ENCODE assay signal across 22 cellular contexts in genomic region chr17:7192271-7192937, GRCh38. TPM values are rescaled to one million over a fixed set of nuclear protein-coding genes. Genes with fewer than 3 reads are reported as not detected.
DNase-seq lines count a peak whose midpoint lies in the region; ATAC-seq and TF ChIP-seq lines count a peak whose summit lies in the region.
"Had no signal": no experiment of that assay in that cellular context is flagged by ENCODE, and none has a peak within 500 bp of the region (broad histone marks: within the 10 kb centered on the region; RNA-seq: fewer than 3 reads in every experiment).

No MANE protein-coding gene starts in this region.

- H3K36me3 ChIP-seq in OCI-LY3 (replicated peaks; ENCODE audit: low read depth, low read length) (no peaks in the 10 kb centered on the region), neuronal stem cell (replicated peaks in 1 of 2; ENCODE audit: control insufficient read depth in 2 of 2, insufficient read depth in 2 of 2, low read length in 2 of 2) (peaks cover 55 to 92% of the 10 kb centered on the region in 2 donors)

- DNase-seq in activated naive CD4-positive, alpha-beta T cell treated with anti-CD3 and anti-CD28 coated beads, Interleukin-2, amount 50 U/mL, for 72 hours (ENCODE audit: low spot score in 2 of 2), result no peak
- DNase-seq in activated naive CD4-positive, alpha-beta T cell treated with anti-CD3 and anti-CD28 coated beads, Interleukin-2, amount 50 U/mL, for 16 hours, result no peak
- DNase-seq in chondrocyte (ENCODE audit: low spot score), result peak; percentile 76
- DNase-seq in neuronal stem cell (ENCODE audit: low spot score), result no peak
- no peak for DNase-seq in posterior cingulate gyrus
- DNase-seq: 8988T; activated T-cell treated with anti-CD3 and anti-CD28 coated beads, Interleukin-2, amount 50 U/mL, for 24 hours; CD8-positive, alpha-beta T cell; DMS53; GF-D8; heart right ventricle; mammary epithelial cell; NCI-H1105 treated with DMSO at 0.1 percent for 48 hours; upper lobe of left lung had no signal

- ATAC-seq in activated naive CD4-positive, alpha-beta T cell treated with anti-CD3 and anti-CD28 coated beads, Interleukin-2, amount 50 U/mL, for 72 hours, result no peak
- no peak for ATAC-seq in GM21529 (IDR thresholded peaks at IDR 0.05; ENCODE audit: unreplicated experiment)
- ATAC-seq in GM18498 (IDR thresholded peaks at IDR 0.05; ENCODE audit: unreplicated experiment), result no peak

- H3K36me3 Mint-ChIP-seq in activated naive CD4-positive, alpha-beta T cell treated with anti-CD3 and anti-CD28 coated beads, Interleukin-2, amount 50 U/mL, for 72 hours, result no peaks in the 10 kb centered on the region
- peaks cover 32% of the 10 kb centered on the region for H3K36me3 Mint-ChIP-seq in chondrocyte (ENCODE audit: low read depth)

- H3K14ac ChIP-seq in neuronal stem cell (ENCODE audit: low read length), result no peak overlapping the region

- H3K23ac ChIP-seq in neuronal stem cell (ENCODE audit: low read depth, low read length, poor library complexity), result no peak overlapping the region

- H3K9me3 ChIP-seq in OCI-LY3 (ENCODE audit: insufficient read depth, low read length) (no peaks in the 10 kb centered on the region), neuronal stem cell (replicated peaks in 1 of 2; ENCODE audit: control insufficient read depth in 2 of 2, insufficient read depth in 1 of 2, low read depth in 1 of 2, low read length in 2 of 2) (no peaks in the 10 kb centered on the region)
- H3K9me3 ChIP-seq: heart right ventricle, upper lobe of left lung had no signal

- H3K27ac ChIP-seq in OCI-LY3 (ENCODE audit: low read length), result no peak overlapping the region
- peak overlapping the region; percentile 12 for H3K27ac ChIP-seq in neuronal stem cell (replicated peaks; ENCODE audit: low read length)
- H3K27ac ChIP-seq: epithelial cell of prostate, heart right ventricle, skin epidermis, upper lobe of left lung had no signal

- no peak overlapping the region for H2BK120ac ChIP-seq in neuronal stem cell (ENCODE audit: low read depth, low read length)

- no peaks in the 10 kb centered on the region for H3K9me3 Mint-ChIP-seq in activated naive CD4-positive, alpha-beta T cell treated with anti-CD3 and anti-CD28 coated beads, Interleukin-2, amount 50 U/mL, for 72 hours
- no peaks in the 10 kb centered on the region for H3K9me3 Mint-ChIP-seq in chondrocyte (ENCODE audit: low read depth)
- H3K9me3 Mint-ChIP-seq: activated naive CD4-positive, alpha-beta T cell treated with anti-CD3 and anti-CD28 coated beads for 36 hours; activated T-cell treated with anti-CD3 and anti-CD28 coated beads, Interleukin-2, amount 50 U/mL, for 24 hours; CD8-positive, alpha-beta T cell had no signal

- H3K4me3 ChIP-seq in OCI-LY3 (ENCODE audit: low read length), result no peak overlapping the region
- H3K4me3 ChIP-seq in neuronal stem cell (ENCODE audit: low read length in 2 of 2), result no peak overlapping the region
- H3K4me3 ChIP-seq: cardiac muscle cell, heart right ventricle, skin epidermis, upper lobe of left lung had no signal

- no peaks in the 10 kb centered on the region for H3K79me2 ChIP-seq in OCI-LY3 (ENCODE audit: low read length)

- no CpG with 5 or more reads among the region's 12 CpGs for WGBS in neuronal stem cell (ENCODE audit: extremely low coverage in 2 of 2, insufficient read length in 2 of 2, insufficient replicate concordance in 1 of 2), 2 donors

- H2BK12ac ChIP-seq in neuronal stem cell (ENCODE audit: low read length), result no peak overlapping the region

- no peak overlapping the region for H3K4me3 Mint-ChIP-seq in chondrocyte (ENCODE audit: unreplicated experiment)
- H3K4me3 Mint-ChIP-seq: activated naive CD4-positive, alpha-beta T cell treated with anti-CD3 and anti-CD28 coated beads for 36 hours; activated T-cell treated with anti-CD3 and anti-CD28 coated beads, Interleukin-2, amount 50 U/mL, for 24 hours; CD8-positive, alpha-beta T cell had no signal

- H3K4ac ChIP-seq in neuronal stem cell (ENCODE audit: low read length), result no peak overlapping the region

- H3K18ac ChIP-seq in neuronal stem cell (ENCODE audit: low read length), result no peak overlapping the region

- TF ChIP-seq CTCF in OCI-LY3 (IDR thresholded peaks at IDR 0.05; ENCODE audit: low read depth, low read length), result no peak
- TF ChIP-seq CTCF in chondrocyte (IDR thresholded peaks at IDR 0.05), result no peak

- H2BK15ac ChIP-seq in neuronal stem cell (ENCODE audit: low read length), result no peak overlapping the region

- no peak overlapping the region for H4K8ac ChIP-seq in neuronal stem cell (ENCODE audit: low read depth, low read length)

- H2BK5ac ChIP-seq in neuronal stem cell (ENCODE audit: low read length), result no peak overlapping the region

- peaks cover 3% of the 10 kb centered on the region for H3K79me1 ChIP-seq in neuronal stem cell (ENCODE audit: low read depth, low read length)

- H3K27me3 Mint-ChIP-seq in chondrocyte (ENCODE audit: low read depth), result no peaks in the 10 kb centered on the region
- H3K27me3 Mint-ChIP-seq: activated T-cell treated with anti-CD3 and anti-CD28 coated beads, Interleukin-2, amount 50 U/mL, for 24 hours had no signal

- no peaks in the 10 kb centered on the region for H4K20me1 ChIP-seq in OCI-LY3 (ENCODE audit: insufficient read depth, low read length)

- H2AFZ ChIP-seq in OCI-LY3 (ENCODE audit: low read depth, low read length) (no peak overlapping the region), neuronal stem cell (ENCODE audit: low read length) (no peak overlapping the region)

- H3K4me1 ChIP-seq in OCI-LY3 (ENCODE audit: low read length) (peaks cover 6% of the 10 kb centered on the region), neuronal stem cell (ENCODE audit: control insufficient read depth in 2 of 2, insufficient read depth in 1 of 2, low read depth in 1 of 2, low read length in 2 of 2) (peaks cover 0 to 5% of the 10 kb centered on the region in 2 donors)
- H3K4me1 ChIP-seq: heart right ventricle, upper lobe of left lung had no signal

- H4K91ac ChIP-seq in neuronal stem cell (ENCODE audit: low read depth, low read length, poor library complexity), result no peak overlapping the region

- H2AK5ac ChIP-seq in neuronal stem cell (ENCODE audit: low read depth, low read length), result no peak overlapping the region

- intact Hi-C loops in posterior cingulate gyrus (cut with DNase I), result no loop called here

- H3K4me1 Mint-ChIP-seq in chondrocyte (ENCODE audit: low read depth), result no peaks in the 10 kb centered on the region

- peak overlapping the region; percentile 49; the same call in 1 of the 2 replicates for H3K4me2 ChIP-seq in OCI-LY3 (ENCODE audit: low read length)
- H3K4me2 ChIP-seq in neuronal stem cell (ENCODE audit: insufficient read depth, low read length, poor library complexity, severe bottlenecking), result no peak overlapping the region

- no peaks in the 10 kb centered on the region for H3K27me3 ChIP-seq in OCI-LY3 (ENCODE audit: low read depth, low read length)
- no peaks in the 10 kb centered on the region for H3K27me3 ChIP-seq in neuronal stem cell (ENCODE audit: control insufficient read depth in 3 of 3, insufficient read depth in 3 of 3, low read depth in 1 of 3, low read length in 3 of 3)
- H3K27me3 ChIP-seq: cardiac muscle cell, dorsolateral prefrontal cortex, heart right ventricle, upper lobe of left lung had no signal

- H3K9ac ChIP-seq in OCI-LY3 (ENCODE audit: low read length) (no peak overlapping the region), neuronal stem cell (ENCODE audit: low read depth, low read length, poor library complexity) (no peak overlapping the region)

- peak overlapping the region; percentile 50 to 70 for H3K27ac Mint-ChIP-seq in activated naive CD4-positive, alpha-beta T cell treated with anti-CD3 and anti-CD28 coated beads, Interleukin-2, amount 50 U/mL, for 72 hours
- no peak overlapping the region for H3K27ac Mint-ChIP-seq in chondrocyte (ENCODE audit: unreplicated experiment)
- H3K27ac Mint-ChIP-seq: activated naive CD4-positive, alpha-beta T cell treated with anti-CD3 and anti-CD28 coated beads for 36 hours; activated T-cell treated with anti-CD3 and anti-CD28 coated beads, Interleukin-2, amount 50 U/mL, for 24 hours had no signal

RNA-seq across cellular contexts. Expression of gene ASGR1, which starts 13.2 kb away (rescaled TPM):
- total RNA-seq in activated naive CD4-positive, alpha-beta T cell treated with anti-CD3 and anti-CD28 coated beads, Interleukin-2, amount 50 U/mL, for 72 hours, result 1 to 10 TPM; 2.0 to 3.9 TPM
- 0.46 to 1.9 TPM (median 0.97 TPM) in 3 replicates for total RNA-seq in chondrocyte
- polyA plus RNA-seq in neuronal stem cell (2013, experiment 1 of 2), result 9.1 TPM
- 9.6 TPM for polyA plus RNA-seq in neuronal stem cell (2013, experiment 2 of 2)

RNA-seq across cellular contexts. Expression of gene DLG4, which starts 27.2 kb away (rescaled TPM):
- total RNA-seq in activated naive CD4-positive, alpha-beta T cell treated with anti-CD3 and anti-CD28 coated beads, Interleukin-2, amount 50 U/mL, for 72 hours, result 10 to 100 TPM; 20.1 to 27.1 TPM
- total RNA-seq in chondrocyte, result 28.3 to 34.4 TPM (median 31.3 TPM) in 3 replicates
- 52.7 TPM for polyA plus RNA-seq in neuronal stem cell (2013, experiment 1 of 2)
- polyA plus RNA-seq in neuronal stem cell (2013, experiment 2 of 2), result 51.9 TPM

RNA-seq across cellular contexts. Expression of gene ACADVL, which starts 27.3 kb away (rescaled TPM):
- total RNA-seq in activated naive CD4-positive, alpha-beta T cell treated with anti-CD3 and anti-CD28 coated beads, Interleukin-2, amount 50 U/mL, for 72 hours, result 100 to 1,000 TPM; 360 to 445 TPM
- 427 to 584 TPM (median 454 TPM) in 3 replicates for total RNA-seq in chondrocyte
- polyA plus RNA-seq in neuronal stem cell (2013, experiment 1 of 2), result 270 TPM
- polyA plus RNA-seq in neuronal stem cell (2013, experiment 2 of 2), result 258 TPM

RNA-seq across cellular contexts. Expression of gene DVL2, which starts 41.9 kb away (rescaled TPM):
- total RNA-seq in activated naive CD4-positive, alpha-beta T cell treated with anti-CD3 and anti-CD28 coated beads, Interleukin-2, amount 50 U/mL, for 72 hours, result 10 to 100 TPM; 56.2 to 73.4 TPM
- 58.8 to 65.2 TPM (median 59.5 TPM) in 3 replicates for total RNA-seq in chondrocyte
- polyA plus RNA-seq in neuronal stem cell (2013, experiment 1 of 2), result 50.9 TPM
- 48.6 TPM for polyA plus RNA-seq in neuronal stem cell (2013, experiment 2 of 2)

RNA-seq across cellular contexts. Expression of gene PHF23, which starts 46.9 kb away (rescaled TPM):
- total RNA-seq in activated naive CD4-positive, alpha-beta T cell treated with anti-CD3 and anti-CD28 coated beads, Interleukin-2, amount 50 U/mL, for 72 hours, result 10 to 100 TPM; 25.9 to 52.4 TPM
- total RNA-seq in chondrocyte, result 49.5 to 57.8 TPM (median 53.1 TPM) in 3 replicates
- 84.8 TPM for polyA plus RNA-seq in neuronal stem cell (2013, experiment 1 of 2)
- polyA plus RNA-seq in neuronal stem cell (2013, experiment 2 of 2), result 83.7 TPM
